In genomic region chr3:25781758-25782594, GRCh38 we compare ENCODE assay signal across 8 cellular contexts. TPM values are rescaled to one million over a fixed set of nuclear protein-coding genes. Genes with fewer than 3 reads are reported as not detected.
A peak's percentile ranks its signal among the peaks of the same experiment; 100 is the strongest.
DNase-seq lines count a peak whose midpoint lies in the region; ATAC-seq and TF ChIP-seq lines count a peak whose summit lies in the region.

No MANE protein-coding gene starts in this region.

- no peak overlapping the region for H3K9ac ChIP-seq in neuronal stem cell (ENCODE audit: low read depth, low read length, poor library complexity)

- H2BK5ac ChIP-seq in neuronal stem cell (ENCODE audit: low read length) = no peak overlapping the region

- no peak overlapping the region for H2BK12ac ChIP-seq in neuronal stem cell (ENCODE audit: low read length)

- H3K4ac ChIP-seq in neuronal stem cell (ENCODE audit: low read length) = no peak overlapping the region

- H3K14ac ChIP-seq in neuronal stem cell (ENCODE audit: low read length) = no peak overlapping the region

- intact Hi-C loops in psoas muscle (cut with DNase I) = loop anchor here (2.0 to 10.0 kb wide), 3 partner anchors 115 to 347 kb away; partner anchors contain the start of gene TOP2B (in 1 of the 2)
- intact Hi-C loops in body of pancreas (cut with DNase I) = loop anchor here (10.0 kb wide), 1 partner anchor 107 kb away; no protein-coding TSS in a partner anchor

- TF ChIP-seq CTCF in psoas muscle (IDR thresholded peaks at IDR 0.05) (no peak), body of pancreas (IDR thresholded peaks at IDR 0.05) (no peak)

- ATAC-seq in GM18505 (IDR thresholded peaks at IDR 0.05; ENCODE audit: unreplicated experiment) (peak; percentile 45), GM21717 (IDR thresholded peaks at IDR 0.05; ENCODE audit: unreplicated experiment) (peak; percentile 68), psoas muscle (no peak), body of pancreas (no peak)

- no peaks in the 10 kb centered on the region for H3K4me1 ChIP-seq in ectodermal cell (ENCODE audit: control insufficient read depth, insufficient read depth, low read length)
- H3K4me1 ChIP-seq in psoas muscle = peaks cover 16% of the 10 kb centered on the region
- H3K4me1 ChIP-seq in body of pancreas = peaks cover 33% of the 10 kb centered on the region
- peaks cover 0 to 3% of the 10 kb centered on the region in 2 donors for H3K4me1 ChIP-seq in neuronal stem cell (ENCODE audit: control insufficient read depth in 2 of 2, insufficient read depth in 1 of 2, low read depth in 1 of 2, low read length in 2 of 2)

- no peak overlapping the region for H3K4me2 ChIP-seq in neuronal stem cell (ENCODE audit: insufficient read depth, low read length, poor library complexity, severe bottlenecking)

- in situ Hi-C loops in KBM-7 (cut with MboI; ENCODE audit: low pct_unique_long_range_greater_than_20kb, low sequenced_read_pairs) = no loop called here

- H2AK5ac ChIP-seq in neuronal stem cell (ENCODE audit: low read depth, low read length) = no peak overlapping the region

- H3K9me3 ChIP-seq in ectodermal cell (ENCODE audit: control insufficient read depth, low read length) (no peaks in the 10 kb centered on the region), psoas muscle (no peaks in the 10 kb centered on the region), body of pancreas (no peaks in the 10 kb centered on the region), neuronal stem cell (replicated peaks in 1 of 2; ENCODE audit: control insufficient read depth in 2 of 2, insufficient read depth in 1 of 2, low read depth in 1 of 2, low read length in 2 of 2) (no peaks in the 10 kb centered on the region)

- H3K79me1 ChIP-seq in neuronal stem cell (ENCODE audit: low read depth, low read length) = no peaks in the 10 kb centered on the region

- no peak overlapping the region for H3K18ac ChIP-seq in neuronal stem cell (ENCODE audit: low read length)

- no peak overlapping the region for H2BK120ac ChIP-seq in neuronal stem cell (ENCODE audit: low read depth, low read length)

- H2AFZ ChIP-seq in neuronal stem cell (ENCODE audit: low read length) = no peak overlapping the region

- no peak overlapping the region for H4K8ac ChIP-seq in neuronal stem cell (ENCODE audit: low read depth, low read length)

- no peak overlapping the region for H4K91ac ChIP-seq in neuronal stem cell (ENCODE audit: low read depth, low read length, poor library complexity)

- peaks cover 4% of the 10 kb centered on the region for H3K27me3 ChIP-seq in ectodermal cell (ENCODE audit: control insufficient read depth, insufficient read depth, low read length, poor library complexity, severe bottlenecking)
- no peaks in the 10 kb centered on the region for H3K27me3 ChIP-seq in psoas muscle (ENCODE audit: insufficient read depth in 3 of 3, low read length in 2 of 3)
- H3K27me3 ChIP-seq in body of pancreas = no peaks in the 10 kb centered on the region
- H3K27me3 ChIP-seq in neuronal stem cell (ENCODE audit: control insufficient read depth in 3 of 3, insufficient read depth in 3 of 3, low read depth in 1 of 3, low read length in 3 of 3) = no peaks in the 10 kb centered on the region

- H3K23ac ChIP-seq in neuronal stem cell (ENCODE audit: low read depth, low read length, poor library complexity) = no peak overlapping the region

- H3K4me3 ChIP-seq in ectodermal cell (ENCODE audit: insufficient read depth, low read depth, low read length) (peak overlapping the region; percentile 80), psoas muscle (peak overlapping the region; percentile 93), body of pancreas (no peak overlapping the region), neuronal stem cell (ENCODE audit: low read length in 2 of 2) (peak overlapping the region in 1 of 2 donors; percentile 82)

- 84 to 89% methylated on average over 3 of the region's 3 CpGs for WGBS in ectodermal cell, 2 experiments
- WGBS in psoas muscle, 3 donors = 45 to 60% (median 58%) methylated on average over 3 of the region's 3 CpGs
- 18 to 27% methylated on average over 3 of the region's 3 CpGs for WGBS in body of pancreas, 2 donors
- WGBS in neuronal stem cell (ENCODE audit: extremely low coverage in 2 of 2, insufficient read length in 2 of 2, insufficient replicate concordance in 1 of 2), 2 donors = no CpG with 5 or more reads among the region's 3 CpGs

- TF ChIP-seq POLR2A in GM18505 (IDR thresholded peaks at IDR 0.05; ENCODE audit: borderline replicate concordance, extremely low read depth, insufficient read depth, insufficient read length) (no peak), body of pancreas (IDR thresholded peaks at IDR 0.05) (no peak)

- H3K36me3 ChIP-seq in ectodermal cell (ENCODE audit: control insufficient read depth, insufficient read depth, low read length) (no peaks in the 10 kb centered on the region), psoas muscle (ENCODE audit: insufficient read depth in 1 of 2, low read depth in 1 of 2) (peaks cover 0 to 17% of the 10 kb centered on the region in 2 donors), body of pancreas (replicated peaks in 1 of 2; ENCODE audit: insufficient read depth in 1 of 2, low read depth in 2 of 2) (no peaks in the 10 kb centered on the region), neuronal stem cell (replicated peaks in 1 of 2; ENCODE audit: control insufficient read depth in 2 of 2, insufficient read depth in 2 of 2, low read length in 2 of 2) (peaks cover 2 to 16% of the 10 kb centered on the region in 2 donors)

- H3K27ac ChIP-seq in ectodermal cell (ENCODE audit: insufficient read depth, low read depth, low read length, poor library complexity, severe bottlenecking) (no peak overlapping the region), psoas muscle (peak overlapping the region; percentile 96), body of pancreas (peak overlapping the region in 1 of 4 donors; percentile 79), neuronal stem cell (replicated peaks; ENCODE audit: low read length) (no peak overlapping the region)

- DNase-seq in KBM-7 (peak; percentile 25), psoas muscle (no peak), body of pancreas (no peak), T-helper 9 cell (no peak), neuronal stem cell (ENCODE audit: low spot score) (no peak)

- H2BK15ac ChIP-seq in neuronal stem cell (ENCODE audit: low read length) = no peak overlapping the region

RNA-seq across cellular contexts. Expression of gene NGLY1, which starts 1.3 kb away (rescaled TPM):
- 27.2 TPM for polyA plus RNA-seq in ectodermal cell (2013, experiment 1 of 4)
- polyA plus RNA-seq in ectodermal cell (2013, experiment 2 of 4) = 23.8 TPM
- polyA plus RNA-seq in ectodermal cell (2013, experiment 3 of 4) = 20.5 TPM
- 22.2 TPM for polyA plus RNA-seq in ectodermal cell (2013, experiment 4 of 4)
- 10 to 100 TPM; 37.5 to 73.0 (median 53.2) TPM for total RNA-seq in psoas muscle
- polyA plus RNA-seq in psoas muscle = 10 to 100 TPM; 37.2 to 78.4 (median 59.2) TPM
- 10 to 100 TPM; 26.2 to 42.2 TPM for total RNA-seq in body of pancreas
- polyA plus RNA-seq in neuronal stem cell (2013, experiment 1 of 2) = 11.5 TPM
- polyA plus RNA-seq in neuronal stem cell (2013, experiment 2 of 2) = 10.1 TPM

RNA-seq across cellular contexts. Expression of gene OXSM, which starts 7.9 kb away (rescaled TPM):
- polyA plus RNA-seq in ectodermal cell (2013, experiment 1 of 4) = 5.3 TPM
- polyA plus RNA-seq in ectodermal cell (2013, experiment 2 of 4) = 7.1 TPM
- polyA plus RNA-seq in ectodermal cell (2013, experiment 3 of 4) = 7.2 TPM
- polyA plus RNA-seq in ectodermal cell (2013, experiment 4 of 4) = 7.2 TPM
- total RNA-seq in psoas muscle = 10 to 100 TPM; 11.1 to 13.3 (median 11.6) TPM
- polyA plus RNA-seq in psoas muscle = 10 to 100 TPM; 14.5 to 21.5 (median 17.3) TPM
- 1 to 10 TPM; 5.3 to 7.0 TPM for total RNA-seq in body of pancreas
- polyA plus RNA-seq in neuronal stem cell (2013, experiment 1 of 2) = 2.2 TPM
- polyA plus RNA-seq in neuronal stem cell (2013, experiment 2 of 2) = 2.4 TPM

Comparison
In these comparisons a context has a peak if more than half of its experiments do, and no peak if none do; other contexts are left out.
1. ATAC-seq: peak in GM18505 (single experiment) and GM21717 (single experiment); none in psoas muscle (0 of 4) and body of pancreas (single experiment).
2. H3K4me3 ChIP-seq: peak in ectodermal cell (single experiment) and psoas muscle (single experiment); none in body of pancreas (0 of 2).